Comparison of ENCODE assay signal across 8 cellular contexts in the genomic region with DNA sequence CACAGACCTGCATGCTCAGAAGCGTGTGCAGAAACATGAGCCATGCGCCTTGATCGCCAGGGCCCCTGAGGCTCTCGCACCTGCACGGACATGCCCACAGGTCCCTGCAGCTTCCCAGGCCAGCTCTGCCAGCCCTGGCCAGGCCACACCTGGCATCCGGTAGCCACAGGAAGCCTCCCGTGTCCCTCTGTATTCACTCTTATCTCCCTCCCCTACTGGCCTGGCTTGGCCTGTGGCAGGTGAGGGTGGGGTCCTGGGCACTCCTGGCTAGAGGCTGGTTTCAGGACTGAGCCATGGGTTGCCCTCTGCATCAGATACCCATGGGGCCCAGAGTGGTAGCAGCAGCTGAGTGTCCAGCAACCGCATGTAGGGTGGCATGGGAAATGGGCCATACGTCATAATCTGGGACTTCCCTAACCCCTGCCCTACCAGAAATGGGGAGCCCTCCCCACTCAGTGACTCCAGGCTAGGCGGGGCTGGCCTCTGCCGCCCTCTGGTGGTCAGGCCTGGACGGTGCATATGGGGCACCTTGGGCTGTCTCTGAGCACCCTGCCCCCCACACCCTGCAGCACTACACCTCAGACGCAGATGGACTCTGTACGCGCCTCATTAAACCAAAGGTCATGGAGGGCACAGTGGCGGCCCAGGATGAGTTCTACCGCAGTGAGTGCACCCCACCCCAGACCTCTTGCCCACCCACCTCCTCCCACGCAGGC. TPM values are rescaled to one million over a fixed set of nuclear protein-coding genes. Genes with fewer than 3 reads are reported as not detected.
A peak's percentile ranks its signal among the peaks of the same experiment; 100 is the strongest.
DNase-seq lines count a peak whose midpoint lies in the region; ATAC-seq and TF ChIP-seq lines count a peak whose summit lies in the region.

No MANE protein-coding gene starts in this region.

- H3K4me2 ChIP-seq in PC-9 (no peak overlapping the region), fibroblast of lung (ENCODE audit: extremely low read depth, insufficient read depth, low read length) (no peak overlapping the region), neural progenitor cell (no peak overlapping the region)

- H3K79me2 ChIP-seq in PC-9 (ENCODE audit: low read depth) (no peaks in the 10 kb centered on the region), fibroblast of lung (ENCODE audit: control insufficient read depth, insufficient read depth, low read length) (peaks cover 12% of the 10 kb centered on the region), neural progenitor cell (ENCODE audit: low read depth) (no peaks in the 10 kb centered on the region)

- H3K27me3 Mint-ChIP-seq in activated T-helper 1 cell treated with anti-CD3 and anti-CD28 coated beads, Interleukin-12 subunit alpha, Interleukin-12 subunit beta, Interleukin-2, Interleukin-4 antibody, amounts not matched to agents 30 ng/mL and 10 ng/mL and 1 ng/mL, durations not matched to agents 14 hours and 24 hours and 36 hours (ENCODE audit: insufficient read depth) = no peaks in the 10 kb centered on the region
- H3K27me3 Mint-ChIP-seq in neural progenitor cell (ENCODE audit: insufficient read depth, low read depth) = peaks cover 2% of the 10 kb centered on the region

- H3K27me3 ChIP-seq in PC-9 (ENCODE audit: insufficient read depth, low read depth) = no peaks in the 10 kb centered on the region
- no peaks in the 10 kb centered on the region for H3K27me3 ChIP-seq in fibroblast of lung (ENCODE audit: control insufficient read depth, insufficient read depth, low read length)
- no peaks in the 10 kb centered on the region for H3K27me3 ChIP-seq in neural progenitor cell
- H3K27me3 ChIP-seq in thymus (ENCODE audit: control insufficient read depth, insufficient read depth) = no peaks in the 10 kb centered on the region

- no peaks in the 10 kb centered on the region for H3K36me3 ChIP-seq in PC-9 (ENCODE audit: low read depth)
- peaks cover 26% of the 10 kb centered on the region for H3K36me3 ChIP-seq in fibroblast of lung (ENCODE audit: control insufficient read depth, insufficient read depth, low read length)
- no peaks in the 10 kb centered on the region for H3K36me3 ChIP-seq in neural progenitor cell
- peaks cover 63% of the 10 kb centered on the region for H3K36me3 ChIP-seq in thymus (ENCODE audit: control insufficient read depth, insufficient read depth)

- TF ChIP-seq CTCF in AG09309 (IDR thresholded peaks at IDR 0.05; ENCODE audit: control insufficient read depth, insufficient read depth, low read depth, low read length, missing control alignments) = peak; percentile 99
- TF ChIP-seq CTCF in PC-9 (conservative IDR thresholded peaks at IDR 0.05) = peak; percentile 96
- TF ChIP-seq CTCF in fibroblast of lung (conservative IDR thresholded peaks at IDR 0.05 in 1 of 2, IDR thresholded peaks at IDR 0.05 in 1 of 2; ENCODE audit: low read depth in 1 of 2, low read length in 2 of 2) = peak; percentile 86 to 98
- TF ChIP-seq CTCF in neural progenitor cell (IDR thresholded peaks at IDR 0.05) = peak; percentile 90

- no peaks in the 10 kb centered on the region for H3K9me3 Mint-ChIP-seq in activated T-helper 1 cell treated with anti-CD3 and anti-CD28 coated beads, Interleukin-12 subunit alpha, Interleukin-12 subunit beta, Interleukin-2, Interleukin-4 antibody, amounts not matched to agents 30 ng/mL and 10 ng/mL and 1 ng/mL, durations not matched to agents 14 hours and 24 hours and 36 hours
- H3K9me3 Mint-ChIP-seq in neural progenitor cell = no peaks in the 10 kb centered on the region

- peak overlapping the region; percentile 45 for H3K4me3 Mint-ChIP-seq in activated T-helper 1 cell treated with anti-CD3 and anti-CD28 coated beads, Interleukin-12 subunit alpha, Interleukin-12 subunit beta, Interleukin-2, Interleukin-4 antibody, amounts not matched to agents 30 ng/mL and 10 ng/mL and 1 ng/mL, durations not matched to agents 14 hours and 24 hours and 36 hours
- H3K4me3 Mint-ChIP-seq in neural progenitor cell = no peak overlapping the region

- H3K9me3 ChIP-seq in PC-9 (ENCODE audit: insufficient read depth, low read depth) = no peaks in the 10 kb centered on the region
- no peaks in the 10 kb centered on the region for H3K9me3 ChIP-seq in fibroblast of lung (ENCODE audit: control insufficient read depth, insufficient read depth, low read depth, low read length)
- no peaks in the 10 kb centered on the region for H3K9me3 ChIP-seq in neural progenitor cell (ENCODE audit: low read depth)
- no peaks in the 10 kb centered on the region for H3K9me3 ChIP-seq in thymus (ENCODE audit: control insufficient read depth)

- intact Hi-C loops in PC-9 (cut with micrococcal nuclease; ENCODE audit: unreplicated experiment) = loop anchor here (1.0 to 2.0 kb wide), 2 partner anchors 17 to 29 kb away; partner anchors contain the start of gene CSK
- intact Hi-C loops in activated T-helper 1 cell treated with anti-CD3 and anti-CD28 coated beads, Interleukin-12 subunit alpha, Interleukin-12 subunit beta, Interleukin-2, Interleukin-4 antibody, amounts not matched to agents 30 ng/mL and 10 ng/mL and 1 ng/mL, durations not matched to agents 14 hours and 24 hours and 36 hours (cut with micrococcal nuclease) = loop anchor here (1.0 to 2.0 kb wide), 6 partner anchors 12 to 165 kb away; no protein-coding TSS in a partner anchor

- H3K4me3 ChIP-seq in AG09309 (ENCODE audit: control insufficient read depth, low read depth, low read length) (no peak overlapping the region), PC-9 (no peak overlapping the region), fibroblast of lung (replicated peaks in 1 of 4; ENCODE audit: control extremely low read depth in 1 of 4, insufficient read depth in 1 of 4, low read depth in 3 of 4, low read length in 4 of 4) (no peak overlapping the region), neural progenitor cell (no peak overlapping the region), thymus (ENCODE audit: low read length) (no peak overlapping the region)

- H4K20me1 ChIP-seq in PC-9 (ENCODE audit: insufficient read depth) = peaks cover 13% of the 10 kb centered on the region
- no peaks in the 10 kb centered on the region for H4K20me1 ChIP-seq in fibroblast of lung (ENCODE audit: control insufficient read depth, extremely low read depth, insufficient read depth, low read length)
- H4K20me1 ChIP-seq in neural progenitor cell (ENCODE audit: low read depth) = peaks cover 54% of the 10 kb centered on the region

- ATAC-seq in GM18868 (IDR thresholded peaks at IDR 0.05; ENCODE audit: unreplicated experiment) (peak; percentile 81), HG03354 (IDR thresholded peaks at IDR 0.05; ENCODE audit: poor library complexity, severe bottlenecking, unreplicated experiment) (peak; percentile 78)

- H3K9ac ChIP-seq in fibroblast of lung (ENCODE audit: insufficient read depth, low read length) = no peak overlapping the region
- no peak overlapping the region for H3K9ac ChIP-seq in neural progenitor cell

- no peak overlapping the region for H3K27ac ChIP-seq in PC-9
- no peak overlapping the region for H3K27ac ChIP-seq in fibroblast of lung (ENCODE audit: insufficient read depth, low read length)
- H3K27ac ChIP-seq in neural progenitor cell = no peak overlapping the region
- H3K27ac ChIP-seq in thymus (ENCODE audit: low read depth) = peak overlapping the region; percentile 32

- BruUV-seq in PC-9 (replicated peaks; lab: Mats Ljungman, UMichigan) = no TSS peak

- no peaks in the 10 kb centered on the region for H3K9me2 ChIP-seq in PC-9 (ENCODE audit: insufficient read depth)

- H3K36me3 Mint-ChIP-seq in activated T-helper 1 cell treated with anti-CD3 and anti-CD28 coated beads, Interleukin-12 subunit alpha, Interleukin-12 subunit beta, Interleukin-2, Interleukin-4 antibody, amounts not matched to agents 30 ng/mL and 10 ng/mL and 1 ng/mL, durations not matched to agents 14 hours and 24 hours and 36 hours (ENCODE audit: low read depth) = peaks cover 40% of the 10 kb centered on the region
- peaks cover 11% of the 10 kb centered on the region for H3K36me3 Mint-ChIP-seq in neural progenitor cell

- H3K4me1 ChIP-seq in PC-9 (replicated peaks; ENCODE audit: insufficient read depth) = 0 out of 2 replicates have a peak, but pooled peaks cover 8% of the 10 kb centered on the region
- peaks cover 3% of the 10 kb centered on the region for H3K4me1 ChIP-seq in fibroblast of lung (ENCODE audit: control insufficient read depth, extremely low read depth, insufficient read depth, low read length)
- H3K4me1 ChIP-seq in neural progenitor cell = no peaks in the 10 kb centered on the region
- H3K4me1 ChIP-seq in thymus (ENCODE audit: control insufficient read depth, insufficient read depth, low read length) = no peaks in the 10 kb centered on the region

- H2AFZ ChIP-seq in PC-9 (no peak overlapping the region), fibroblast of lung (ENCODE audit: low read length) (no peak overlapping the region), neural progenitor cell (replicated peaks) (no peak overlapping the region)

- CTCF ChIA-PET in PC-9 (lab: Charles Lee) = interaction anchor here (0.8 to 1.2 kb wide), 3 partner anchors 17 to 29 kb away, joined by 3 to 5 read pairs (median 3); no protein-coding TSS in a partner anchor

- H3K27ac Mint-ChIP-seq in activated T-helper 1 cell treated with anti-CD3 and anti-CD28 coated beads, Interleukin-12 subunit alpha, Interleukin-12 subunit beta, Interleukin-2, Interleukin-4 antibody, amounts not matched to agents 30 ng/mL and 10 ng/mL and 1 ng/mL, durations not matched to agents 14 hours and 24 hours and 36 hours = peak overlapping the region; percentile 81
- H3K27ac Mint-ChIP-seq in neural progenitor cell = no peak overlapping the region

- DNase-seq in AG09309 (ENCODE audit: low read depth) (no peak), PC-9 (peak; percentile 63 to 89), fibroblast of lung (ENCODE audit: low read depth in 2 of 2) (peak; percentile 25 to 60), neural progenitor cell (ENCODE audit: low spot score) (peak; percentile 68)
- DNase-seq in activated T-helper 1 cell treated with anti-CD3 and anti-CD28 coated beads, Interleukin-12 subunit alpha, Interleukin-12 subunit beta, Interleukin-2, Interleukin-4 antibody, amounts not matched to agents 30 ng/mL and 10 ng/mL and 1 ng/mL, durations not matched to agents 14 hours and 24 hours and 36 hours (ENCODE audit: low spot score) = peak; percentile 82

- H3F3A ChIP-seq in PC-9 (ENCODE audit: insufficient read depth, low read depth) (peaks cover 5% of the 10 kb centered on the region; the same call in 1 of the 2 replicates), neural progenitor cell (ENCODE audit: low read depth) (no peaks in the 10 kb centered on the region)

- WGBS in thymus = 54% methylated on average over 18 of the region's 18 CpGs

- H3K4me1 Mint-ChIP-seq in activated T-helper 1 cell treated with anti-CD3 and anti-CD28 coated beads, Interleukin-12 subunit alpha, Interleukin-12 subunit beta, Interleukin-2, Interleukin-4 antibody, amounts not matched to agents 30 ng/mL and 10 ng/mL and 1 ng/mL, durations not matched to agents 14 hours and 24 hours and 36 hours (ENCODE audit: low read depth) = peaks cover 37% of the 10 kb centered on the region
- H3K4me1 Mint-ChIP-seq in neural progenitor cell = no peaks in the 10 kb centered on the region

- POLR2A ChIA-PET in PC-9 (lab: Charles Lee; ENCODE audit: unreplicated experiment) = no interaction called here

RNA-seq across cellular contexts. Expression of gene LMAN1L, which starts 12.6 kb away (rescaled TPM):
- total RNA-seq in PC-9 (2021) (not detected in 2 replicates), fibroblast of lung (not detected in 2 replicates), neural progenitor cell (ENCODE audit: low replicate concordance) (not detected in 2 replicates)
- 0.75 and 0.93 TPM in 2 replicates for total RNA-seq in activated T-helper 1 cell treated with anti-CD3 and anti-CD28 coated beads, Interleukin-12 subunit alpha, Interleukin-12 subunit beta, Interleukin-2, Interleukin-4 antibody, amounts not matched to agents 30 ng/mL and 10 ng/mL and 1 ng/mL, durations not matched to agents 14 hours and 24 hours and 36 hours
- polyA plus RNA-seq in fibroblast of lung (not detected in 2 replicates), thymus (0.41 TPM)
- polyA plus RNA-seq in fibroblast of lung (2012) = not detected in 2 replicates
- not detected in 2 replicates for polyA minus RNA-seq in fibroblast of lung (ENCODE audit: low replicate concordance)

RNA-seq across cellular contexts. Expression of gene CSK, which starts 18.1 kb away (rescaled TPM):
- total RNA-seq in PC-9 (2021) (78.3 TPM in 2 replicates), fibroblast of lung (16.2 and 22.0 TPM in 2 replicates), neural progenitor cell (ENCODE audit: low replicate concordance) (18.3 and 25.4 TPM in 2 replicates)
- 348 and 362 TPM in 2 replicates for total RNA-seq in activated T-helper 1 cell treated with anti-CD3 and anti-CD28 coated beads, Interleukin-12 subunit alpha, Interleukin-12 subunit beta, Interleukin-2, Interleukin-4 antibody, amounts not matched to agents 30 ng/mL and 10 ng/mL and 1 ng/mL, durations not matched to agents 14 hours and 24 hours and 36 hours
- polyA plus RNA-seq in fibroblast of lung (21.5 and 28.2 TPM in 2 replicates), thymus (94.4 TPM)
- 38.7 and 47.7 TPM in 2 replicates for polyA plus RNA-seq in fibroblast of lung (2012)
- polyA minus RNA-seq in fibroblast of lung (ENCODE audit: low replicate concordance) = 61.0 and 91.1 TPM in 2 replicates

RNA-seq across cellular contexts. Expression of gene CPLX3, which starts 26.4 kb away (rescaled TPM):
- total RNA-seq in PC-9 (2021) = not detected in 2 replicates
- 0.17 and 0.29 TPM in 2 replicates for total RNA-seq in activated T-helper 1 cell treated with anti-CD3 and anti-CD28 coated beads, Interleukin-12 subunit alpha, Interleukin-12 subunit beta, Interleukin-2, Interleukin-4 antibody, amounts not matched to agents 30 ng/mL and 10 ng/mL and 1 ng/mL, durations not matched to agents 14 hours and 24 hours and 36 hours
- not detected in 2 replicates for total RNA-seq in fibroblast of lung
- polyA plus RNA-seq in fibroblast of lung = not detected in 2 replicates
- polyA plus RNA-seq in fibroblast of lung (2012) = not detected in 2 replicates
- not detected in 2 replicates for polyA minus RNA-seq in fibroblast of lung (ENCODE audit: low replicate concordance)
- total RNA-seq in neural progenitor cell (ENCODE audit: low replicate concordance) = not detected in 2 replicates
- polyA plus RNA-seq in thymus = 1.1 TPM

RNA-seq across cellular contexts. Expression of gene ULK3, which starts 43.0 kb away (rescaled TPM):
- total RNA-seq in PC-9 (2021) (30.2 and 46.6 TPM in 2 replicates), fibroblast of lung (8.8 and 11.8 TPM in 2 replicates), neural progenitor cell (ENCODE audit: low replicate concordance) (22.7 and 37.4 TPM in 2 replicates)
- total RNA-seq in activated T-helper 1 cell treated with anti-CD3 and anti-CD28 coated beads, Interleukin-12 subunit alpha, Interleukin-12 subunit beta, Interleukin-2, Interleukin-4 antibody, amounts not matched to agents 30 ng/mL and 10 ng/mL and 1 ng/mL, durations not matched to agents 14 hours and 24 hours and 36 hours = 52.1 and 52.4 TPM in 2 replicates
- polyA plus RNA-seq in fibroblast of lung (11.4 and 14.6 TPM in 2 replicates), thymus (59.4 TPM)
- polyA plus RNA-seq in fibroblast of lung (2012) = 8.5 and 24.2 TPM in 2 replicates
- 16.7 and 51.2 TPM in 2 replicates for polyA minus RNA-seq in fibroblast of lung (ENCODE audit: low replicate concordance)

RNA-seq across cellular contexts. Expression of gene CYP1A2, which starts 51.4 kb away (rescaled TPM):
- total RNA-seq in PC-9 (2021) (not detected in 2 replicates), fibroblast of lung (not detected in 2 replicates), neural progenitor cell (ENCODE audit: low replicate concordance) (not detected in 2 replicates)
- total RNA-seq in activated T-helper 1 cell treated with anti-CD3 and anti-CD28 coated beads, Interleukin-12 subunit alpha, Interleukin-12 subunit beta, Interleukin-2, Interleukin-4 antibody, amounts not matched to agents 30 ng/mL and 10 ng/mL and 1 ng/mL, durations not matched to agents 14 hours and 24 hours and 36 hours = not detected in 2 replicates
- polyA plus RNA-seq in fibroblast of lung (not detected in 2 replicates), thymus (0.05 TPM)
- not detected in 2 replicates for polyA plus RNA-seq in fibroblast of lung (2012)
- polyA minus RNA-seq in fibroblast of lung (ENCODE audit: low replicate concordance) = not detected in 2 replicates
